15 cellular contexts compared by ENCODE assay signal in genomic region chr10:47261556-47261955, GRCh38. TPM values are rescaled to one million over a fixed set of nuclear protein-coding genes. Genes with fewer than 3 reads are reported as not detected.
DNase-seq lines count a peak whose midpoint lies in the region; ATAC-seq and TF ChIP-seq lines count a peak whose summit lies in the region.
"Had no signal": no experiment of that assay in that cellular context is flagged by ENCODE, and none has a peak within 500 bp of the region (broad histone marks: within the 10 kb centered on the region; RNA-seq: fewer than 3 reads in every experiment).

No MANE protein-coding gene starts in this region.

- H3K36me3 Mint-ChIP-seq in activated CD4-positive, alpha-beta T cell treated with anti-CD3 and anti-CD28 coated beads, Interleukin-2, amount 10 ng/mL, durations not matched to agents 24 days and 14 days (ENCODE audit: low read depth): peaks cover 11% of the 10 kb centered on the region
- peaks cover 3% of the 10 kb centered on the region for H3K36me3 Mint-ChIP-seq in IgD-negative memory B cell
- H3K36me3 Mint-ChIP-seq in activated naive CD8-positive, alpha-beta T cell treated with anti-CD3 and anti-CD28 coated beads for 36 hours: peaks cover 54% of the 10 kb centered on the region
- no peaks in the 10 kb centered on the region for H3K36me3 Mint-ChIP-seq in osteocyte (ENCODE audit: unreplicated experiment)

- no peak for DNase-seq in activated CD4-positive, alpha-beta T cell treated with anti-CD3 and anti-CD28 coated beads, Interleukin-2, amount 10 ng/mL, durations not matched to agents 24 days and 14 days
- DNase-seq in activated CD4-positive, alpha-beta T cell treated with anti-CD3 and anti-CD28 coated beads for 4 hours: no peak
- DNase-seq in activated naive CD8-positive, alpha-beta T cell treated with anti-CD3 and anti-CD28 coated beads for 36 hours: no peak
- DNase-seq in osteocyte (ENCODE audit: extremely low spot score, unreplicated experiment) (peak; percentile 51), NCI-H1092 treated with DMSO at 0.1 percent for 48 hours (lab: John Stamatoyannopoulos, UW) (no peak)
- DNase-seq: dermis blood vessel endothelial cell, kidney, mesendoderm, NCI-H748 treated with DMSO at 0.1 percent for 48 hours, nucleus accumbens, tibial artery had no signal

- intact Hi-C loops in activated CD4-positive, alpha-beta T cell treated with anti-CD3 and anti-CD28 coated beads, Interleukin-2, amount 10 ng/mL, durations not matched to agents 24 days and 14 days (cut with micrococcal nuclease): loop anchor here (2.0 kb wide), 1 partner anchor 15 kb away; no protein-coding TSS in a partner anchor

- no peaks in the 10 kb centered on the region for H3K27me3 Mint-ChIP-seq in activated CD4-positive, alpha-beta T cell treated with anti-CD3 and anti-CD28 coated beads, Interleukin-2, amount 10 ng/mL, durations not matched to agents 24 days and 14 days
- no peaks in the 10 kb centered on the region for H3K27me3 Mint-ChIP-seq in IgD-negative memory B cell
- H3K27me3 Mint-ChIP-seq in activated naive CD8-positive, alpha-beta T cell treated with anti-CD3 and anti-CD28 coated beads for 36 hours: no peaks in the 10 kb centered on the region
- H3K27me3 Mint-ChIP-seq in osteocyte (ENCODE audit: unreplicated experiment): peaks cover 30% of the 10 kb centered on the region

- ATAC-seq in GM18517 (IDR thresholded peaks at IDR 0.05; ENCODE audit: unreplicated experiment) (no peak), GM18909 (IDR thresholded peaks at IDR 0.05; ENCODE audit: poor library complexity, unreplicated experiment) (no peak)
- ATAC-seq: right lobe of liver had no signal

- peaks cover 66% of the 10 kb centered on the region for H3K4me1 Mint-ChIP-seq in activated CD4-positive, alpha-beta T cell treated with anti-CD3 and anti-CD28 coated beads, Interleukin-2, amount 10 ng/mL, durations not matched to agents 24 days and 14 days
- H3K4me1 Mint-ChIP-seq in IgD-negative memory B cell: peaks cover 22 to 40% (median 33%) of the 10 kb centered on the region in 3 donors
- peaks cover 93% of the 10 kb centered on the region for H3K4me1 Mint-ChIP-seq in activated naive CD8-positive, alpha-beta T cell treated with anti-CD3 and anti-CD28 coated beads for 36 hours
- no peaks in the 10 kb centered on the region for H3K4me1 Mint-ChIP-seq in osteocyte (ENCODE audit: unreplicated experiment)

- H3K9me3 Mint-ChIP-seq in activated CD4-positive, alpha-beta T cell treated with anti-CD3 and anti-CD28 coated beads, Interleukin-2, amount 10 ng/mL, durations not matched to agents 24 days and 14 days: peaks cover 17% of the 10 kb centered on the region
- H3K9me3 Mint-ChIP-seq in IgD-negative memory B cell: peaks cover 0 to 3% (median 0%) of the 10 kb centered on the region in 3 donors
- peaks cover 25% of the 10 kb centered on the region for H3K9me3 Mint-ChIP-seq in activated naive CD8-positive, alpha-beta T cell treated with anti-CD3 and anti-CD28 coated beads for 36 hours
- H3K9me3 Mint-ChIP-seq in osteocyte (ENCODE audit: unreplicated experiment): no peaks in the 10 kb centered on the region

- no peak for TF ChIP-seq CTCF in osteocyte (IDR thresholded peaks at IDR 0.05)

- H3K4me3 Mint-ChIP-seq in activated CD4-positive, alpha-beta T cell treated with anti-CD3 and anti-CD28 coated beads, Interleukin-2, amount 10 ng/mL, durations not matched to agents 24 days and 14 days: peak overlapping the region; percentile 71
- H3K4me3 Mint-ChIP-seq in IgD-negative memory B cell: peak overlapping the region in 3 of 4 donors; percentile 34 to 86 (median 78)
- peak overlapping the region; percentile 11 for H3K4me3 Mint-ChIP-seq in activated naive CD8-positive, alpha-beta T cell treated with anti-CD3 and anti-CD28 coated beads for 36 hours
- H3K4me3 Mint-ChIP-seq in osteocyte (ENCODE audit: unreplicated experiment): no peak overlapping the region

- peak overlapping the region; percentile 95 for H3K27ac Mint-ChIP-seq in activated CD4-positive, alpha-beta T cell treated with anti-CD3 and anti-CD28 coated beads, Interleukin-2, amount 10 ng/mL, durations not matched to agents 24 days and 14 days
- H3K27ac Mint-ChIP-seq in IgD-negative memory B cell (peak overlapping the region; percentile 57 to 97 (median 90)), osteocyte (ENCODE audit: unreplicated experiment) (no peak overlapping the region)
- H3K27ac Mint-ChIP-seq in activated naive CD8-positive, alpha-beta T cell treated with anti-CD3 and anti-CD28 coated beads for 36 hours: peak overlapping the region; percentile 99

RNA-seq across cellular contexts. Expression of gene GDF10, which starts 38.4 kb away (rescaled TPM):
- 0.49 and 0.59 TPM in 2 replicates for total RNA-seq in activated CD4-positive, alpha-beta T cell treated with anti-CD3 and anti-CD28 coated beads, Interleukin-2, amount 10 ng/mL, durations not matched to agents 24 days and 14 days
- not detected for polyA plus RNA-seq in IgD-negative memory B cell
- 1 to 10 TPM; 4.1 TPM for total RNA-seq in activated naive CD8-positive, alpha-beta T cell treated with anti-CD3 and anti-CD28 coated beads for 36 hours
- not detected in 2 replicates for total RNA-seq in osteocyte
- total RNA-seq: dermis blood vessel endothelial cell, right lobe of liver had no signal
